ENCODE assay signal across 3 cellular contexts in genomic region chr7:6345106-6345505, GRCh38.
TF ChIP-seq lines count a peak whose summit lies in the region.

No MANE protein-coding gene starts in this region.

TF ChIP-seq in WTC11, 78 proteins besides CTCF, POLR2A, EP300 and RAD21:
- TF ChIP-seq ZNF121 (CRISPR knock-in tag; IDR thresholded peaks at IDR 0.05): peak; percentile 81; the same call in 1 of the 2 replicates

TF ChIP-seq in K562, 482 proteins besides CTCF, POLR2A, EP300 and RAD21:
- TF ChIP-seq ZNF121 (CRISPR knock-in tag; conservative IDR thresholded peaks at IDR 0.05) (peak; percentile 69), KDM1A (IDR thresholded peaks at IDR 0.05) (peak in 1 of 2 experiments; percentile 42; a peak in 1 of 4 replicates)

TF ChIP-seq in HepG2, 621 proteins besides CTCF, POLR2A, EP300 and RAD21:
- TF ChIP-seq ZNF121 (CRISPR knock-in tag; IDR thresholded peaks at IDR 0.05): peak; percentile 64
